ENCODE assay signal across 25 cellular contexts in genomic region chr5:50715001-50715400, GRCh38. TPM values are rescaled to one million over a fixed set of nuclear protein-coding genes. Genes with fewer than 3 reads are reported as not detected.
DNase-seq lines count a peak whose midpoint lies in the region; ATAC-seq and TF ChIP-seq lines count a peak whose summit lies in the region.
"Had no signal": no experiment of that assay in that cellular context is flagged by ENCODE, and none has a peak within 500 bp of the region (broad histone marks: within the 10 kb centered on the region; RNA-seq: fewer than 3 reads in every experiment).

No MANE protein-coding gene starts in this region.

- H3K4me3 ChIP-seq in GM08714 (ENCODE audit: low read length) = peak overlapping the region; percentile 14; the same call in 1 of the 2 replicates
- H3K4me3 ChIP-seq: GM23338, K562, SJCRH30 had no signal

- H3K27me3 ChIP-seq in CD4-positive, alpha-beta T cell (ENCODE audit: control insufficient read depth, insufficient read depth, low read length) = no peaks in the 10 kb centered on the region
- H3K27me3 ChIP-seq: SJCRH30 had no signal

- intact Hi-C loops in CD4-positive, alpha-beta T cell (cut with DNase I, micrococcal nuclease) = no loop called here
- intact Hi-C loops in activated CD8-positive, alpha-beta T cell treated with anti-CD3 and anti-CD28 coated beads for 36 hours (cut with micrococcal nuclease) = no loop called here

- no peak overlapping the region for H3K27ac ChIP-seq in CD4-positive, alpha-beta T cell (ENCODE audit: low read depth, low read length)
- H3K27ac ChIP-seq: SJCRH30, WERI-Rb-1 had no signal

- no peak for DNase-seq in CD4-positive, alpha-beta T cell
- DNase-seq in activated CD8-positive, alpha-beta T cell treated with anti-CD3 and anti-CD28 coated beads for 36 hours = no peak
- DNase-seq in naive B cell (no peak), NCI-H1417 (lab: John Stamatoyannopoulos, UW) (no peak), CD1c-positive myeloid dendritic cell (ENCODE audit: extremely low spot score) (no peak)
- DNase-seq: activated gamma-delta T cell; aorta; Caco-2; caudate nucleus; erythroblast; foreskin melanocyte; hypothalamus; islet precursor cell; NCI-H187 treated with DMSO at 0.1 percent for 48 hours; NCI-H345; occipital lobe; SJCRH30; stimulated activated CD4-positive, alpha-beta T cell treated with anti-CD3 and anti-CD28 coated beads, Interleukin-4, amount 100 ng/mL, for 1 hour; WERI-Rb-1 had no signal

- H3K9me3 Mint-ChIP-seq in CD4-positive, alpha-beta T cell = no peaks in the 10 kb centered on the region
- H3K9me3 Mint-ChIP-seq in activated CD8-positive, alpha-beta T cell treated with anti-CD3 and anti-CD28 coated beads for 36 hours = no peaks in the 10 kb centered on the region
- H3K9me3 Mint-ChIP-seq in naive B cell = no peaks in the 10 kb centered on the region
- H3K9me3 Mint-ChIP-seq: GM23338 had no signal

- ATAC-seq in CD4-positive, alpha-beta T cell (ENCODE audit: poor library complexity) = no peak
- no peak for ATAC-seq in activated CD8-positive, alpha-beta T cell treated with anti-CD3 and anti-CD28 coated beads for 36 hours
- ATAC-seq in naive B cell (ENCODE audit: low read depth in 2 of 2) (no peak), GM18868 (IDR thresholded peaks at IDR 0.05; ENCODE audit: unreplicated experiment) (no peak), HG03159 (IDR thresholded peaks at IDR 0.05; ENCODE audit: unreplicated experiment) (no peak)
- ATAC-seq: K562, Panc1 had no signal

- no peaks in the 10 kb centered on the region for H3K9me3 ChIP-seq in CD4-positive, alpha-beta T cell (ENCODE audit: control insufficient read depth, low read length)
- H3K9me3 ChIP-seq: Caco-2, SJCRH30 had no signal

- peaks cover 91% of the 10 kb centered on the region for H3K4me1 Mint-ChIP-seq in CD4-positive, alpha-beta T cell (ENCODE audit: low read depth)
- H3K4me1 Mint-ChIP-seq in activated CD8-positive, alpha-beta T cell treated with anti-CD3 and anti-CD28 coated beads for 36 hours (ENCODE audit: low read depth) = peaks cover 85% of the 10 kb centered on the region
- peaks cover 47 to 65% (median 55%) of the 10 kb centered on the region in 3 donors for H3K4me1 Mint-ChIP-seq in naive B cell

- CTCF ChIA-PET in CD4-positive, alpha-beta T cell (lab: Charles Lee) = interaction anchor here (1.1 kb wide), 2 partner anchors 11 to 24 kb away, joined by 4 read pairs; no protein-coding TSS in a partner anchor
- CTCF ChIA-PET in activated CD8-positive, alpha-beta T cell treated with anti-CD3 and anti-CD28 coated beads for 36 hours (lab: Charles Lee) = interaction anchor here (0.7 to 1.3 kb wide), 5 partner anchors 9 to 168 kb away, joined by 3 to 4 read pairs (median 3); no protein-coding TSS in a partner anchor

- H3K4me3 Mint-ChIP-seq in CD4-positive, alpha-beta T cell = peak overlapping the region; percentile 60
- H3K4me3 Mint-ChIP-seq in activated CD8-positive, alpha-beta T cell treated with anti-CD3 and anti-CD28 coated beads for 36 hours = peak overlapping the region; percentile 52
- H3K4me3 Mint-ChIP-seq in naive B cell = peak overlapping the region in 1 of 8 donors; percentile 35
- H3K4me3 Mint-ChIP-seq: GM23338 had no signal

- H3K27ac Mint-ChIP-seq in CD4-positive, alpha-beta T cell = peak overlapping the region; percentile 84
- peak overlapping the region; percentile 69 for H3K27ac Mint-ChIP-seq in activated CD8-positive, alpha-beta T cell treated with anti-CD3 and anti-CD28 coated beads for 36 hours
- H3K27ac Mint-ChIP-seq in naive B cell = peak overlapping the region in 4 of 6 donors; percentile 12 to 68 (median 62)
- H3K27ac Mint-ChIP-seq: GM23338 had no signal

- TF ChIP-seq CTCF in CD4-positive, alpha-beta T cell (IDR thresholded peaks at IDR 0.05) = no peak
- no peak for TF ChIP-seq CTCF in activated CD8-positive, alpha-beta T cell treated with anti-CD3 and anti-CD28 coated beads for 36 hours (IDR thresholded peaks at IDR 0.05)

- H3K27me3 Mint-ChIP-seq in CD4-positive, alpha-beta T cell = no peaks in the 10 kb centered on the region
- no peaks in the 10 kb centered on the region for H3K27me3 Mint-ChIP-seq in activated CD8-positive, alpha-beta T cell treated with anti-CD3 and anti-CD28 coated beads for 36 hours
- no peaks in the 10 kb centered on the region for H3K27me3 Mint-ChIP-seq in naive B cell

- peaks cover 25% of the 10 kb centered on the region for H3K36me3 Mint-ChIP-seq in CD4-positive, alpha-beta T cell (ENCODE audit: low read depth)
- peaks cover 14% of the 10 kb centered on the region for H3K36me3 Mint-ChIP-seq in activated CD8-positive, alpha-beta T cell treated with anti-CD3 and anti-CD28 coated beads for 36 hours (ENCODE audit: low read depth)
- H3K36me3 Mint-ChIP-seq in naive B cell = no peaks in the 10 kb centered on the region

- POLR2A ChIA-PET in CD4-positive, alpha-beta T cell (lab: Charles Lee) = interaction anchor here (0.8 to 1.6 kb wide), 3 partner anchors 11 to 52 kb away, joined by 3 to 10 read pairs (median 5); no protein-coding TSS in a partner anchor
- POLR2A ChIA-PET in activated CD8-positive, alpha-beta T cell treated with anti-CD3 and anti-CD28 coated beads for 36 hours (lab: Charles Lee) = no interaction called here

RNA-seq across cellular contexts. Expression of gene PARP8, which starts 48.6 kb away (rescaled TPM):
- 100 to 1,000 TPM; 181 to 200 TPM for total RNA-seq in CD4-positive, alpha-beta T cell
- total RNA-seq in activated CD8-positive, alpha-beta T cell treated with anti-CD3 and anti-CD28 coated beads for 36 hours = 10 to 100 TPM; 42.9 to 48.3 TPM
- polyA plus RNA-seq in naive B cell (ENCODE audit: low read depth in 6 of 6) = 10 to 100 TPM; 10.1 to 63.7 (median 46.9) TPM
